1 cellular context compared by ENCODE assay signal in the genomic region with DNA sequence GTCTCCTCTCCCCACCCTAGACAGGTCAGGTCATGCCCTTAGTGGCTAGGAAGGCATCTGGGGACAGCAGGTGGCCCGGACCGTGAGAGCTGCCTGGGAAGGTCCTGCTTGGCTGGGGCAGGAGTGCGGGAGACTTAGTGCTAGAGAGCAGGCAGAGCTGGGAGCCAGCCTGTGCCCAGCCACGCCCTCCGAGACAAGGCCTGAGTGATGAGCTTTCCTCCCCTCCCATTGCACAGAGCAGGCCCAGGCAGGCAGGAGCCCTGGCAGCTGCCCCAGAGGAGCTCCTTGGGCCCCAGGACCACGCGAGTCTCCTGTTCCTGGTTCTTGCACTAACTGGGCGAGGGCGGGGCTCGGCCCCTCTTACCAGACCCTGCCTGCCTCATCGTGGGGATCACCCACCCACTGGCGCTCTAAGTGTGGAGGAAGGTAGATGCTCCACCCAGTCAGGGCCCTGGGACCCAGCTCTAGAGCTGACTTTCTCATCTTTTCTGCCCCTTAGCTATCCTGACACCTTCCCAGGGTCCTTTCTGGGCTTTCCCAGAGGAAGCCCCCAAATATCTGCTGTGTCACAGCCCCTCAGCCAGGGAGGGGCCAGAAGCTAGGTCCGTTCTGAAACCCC.
TF ChIP-seq lines count a peak whose summit lies in the region.

No MANE protein-coding gene starts in this region.

TF ChIP-seq in HepG2, 621 proteins besides CTCF, POLR2A, EP300 and RAD21 (continued from another document):
- TF ChIP-seq PTBP1 (IDR thresholded peaks at IDR 0.05; ENCODE audit: low read depth, low read length, poor library complexity, severe bottlenecking) = no peak
- TF ChIP-seq ZNF33B (CRISPR knock-in tag; IDR thresholded peaks at IDR 0.05) = no peak
- no peak for TF ChIP-seq ZNF205 (CRISPR knock-in tag; IDR thresholded peaks at IDR 0.05)
- no peak for TF ChIP-seq HNF4A (CRISPR knock-in tag; IDR thresholded peaks at IDR 0.05)
- no peak for TF ChIP-seq ZNF143 (CRISPR knock-in tag; IDR thresholded peaks at IDR 0.05)
